1 cellular context compared by ENCODE assay signal in the genomic region with DNA sequence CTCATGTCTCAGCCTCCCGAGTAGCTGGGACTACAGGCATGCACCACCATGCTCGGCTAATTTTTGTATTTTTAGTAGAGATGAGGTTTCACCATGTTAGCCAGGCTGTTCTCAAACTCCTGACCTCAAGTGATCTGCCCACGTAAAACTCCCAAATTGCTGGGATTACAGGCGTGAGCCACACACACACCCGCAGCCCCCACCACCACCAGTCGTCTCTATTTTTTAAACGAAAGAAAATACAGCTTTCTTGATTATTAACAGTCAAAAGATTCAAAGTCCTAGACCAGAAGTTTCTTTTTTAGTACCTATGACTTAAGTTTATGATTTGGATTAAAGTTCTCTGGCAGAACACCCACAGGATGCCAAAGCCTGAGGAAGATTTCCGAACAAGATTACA.
A peak's percentile ranks its signal among the peaks of the same experiment; 100 is the strongest.
TF ChIP-seq lines count a peak whose summit lies in the region.

No MANE protein-coding gene starts in this region.

TF ChIP-seq in K562, 482 proteins besides CTCF, POLR2A, EP300 and RAD21:
- TF ChIP-seq, protein P1, sequence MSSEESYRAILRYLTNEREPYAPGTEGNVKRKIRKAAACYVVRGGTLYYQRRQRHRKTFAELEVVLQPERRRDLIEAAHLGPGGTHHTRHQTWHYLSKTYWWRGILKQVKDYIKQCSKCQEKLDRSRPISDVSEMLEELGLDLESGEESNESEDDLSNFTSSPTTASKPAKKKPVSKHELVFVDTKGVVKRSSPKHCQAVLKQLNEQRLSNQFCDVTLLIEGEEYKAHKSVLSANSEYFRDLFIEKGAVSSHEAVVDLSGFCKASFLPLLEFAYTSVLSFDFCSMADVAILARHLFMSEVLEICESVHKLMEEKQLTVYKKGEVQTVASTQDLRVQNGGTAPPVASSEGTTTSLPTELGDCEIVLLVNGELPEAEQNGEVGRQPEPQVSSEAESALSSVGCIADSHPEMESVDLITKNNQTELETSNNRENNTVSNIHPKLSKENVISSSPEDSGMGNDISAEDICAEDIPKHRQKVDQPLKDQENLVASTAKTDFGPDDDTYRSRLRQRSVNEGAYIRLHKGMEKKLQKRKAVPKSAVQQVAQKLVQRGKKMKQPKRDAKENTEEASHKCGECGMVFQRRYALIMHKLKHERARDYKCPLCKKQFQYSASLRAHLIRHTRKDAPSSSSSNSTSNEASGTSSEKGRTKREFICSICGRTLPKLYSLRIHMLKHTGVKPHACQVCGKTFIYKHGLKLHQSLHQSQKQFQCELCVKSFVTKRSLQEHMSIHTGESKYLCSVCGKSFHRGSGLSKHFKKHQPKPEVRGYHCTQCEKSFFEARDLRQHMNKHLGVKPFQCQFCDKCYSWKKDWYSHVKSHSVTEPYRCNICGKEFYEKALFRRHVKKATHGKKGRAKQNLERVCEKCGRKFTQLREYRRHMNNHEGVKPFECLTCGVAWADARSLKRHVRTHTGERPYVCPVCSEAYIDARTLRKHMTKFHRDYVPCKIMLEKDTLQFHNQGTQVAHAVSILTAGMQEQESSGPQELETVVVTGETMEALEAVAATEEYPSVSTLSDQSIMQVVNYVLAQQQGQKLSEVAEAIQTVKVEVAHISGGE (CRISPR knock-in tag; IDR thresholded peaks at IDR 0.05) = peak in 1 of 3 experiments; percentile 53; a peak in 2 of 6 replicates
TF ChIP-seq in K562: peak in this region for 1; not testable (repeated sequence) for 481.
